In the genomic region with DNA sequence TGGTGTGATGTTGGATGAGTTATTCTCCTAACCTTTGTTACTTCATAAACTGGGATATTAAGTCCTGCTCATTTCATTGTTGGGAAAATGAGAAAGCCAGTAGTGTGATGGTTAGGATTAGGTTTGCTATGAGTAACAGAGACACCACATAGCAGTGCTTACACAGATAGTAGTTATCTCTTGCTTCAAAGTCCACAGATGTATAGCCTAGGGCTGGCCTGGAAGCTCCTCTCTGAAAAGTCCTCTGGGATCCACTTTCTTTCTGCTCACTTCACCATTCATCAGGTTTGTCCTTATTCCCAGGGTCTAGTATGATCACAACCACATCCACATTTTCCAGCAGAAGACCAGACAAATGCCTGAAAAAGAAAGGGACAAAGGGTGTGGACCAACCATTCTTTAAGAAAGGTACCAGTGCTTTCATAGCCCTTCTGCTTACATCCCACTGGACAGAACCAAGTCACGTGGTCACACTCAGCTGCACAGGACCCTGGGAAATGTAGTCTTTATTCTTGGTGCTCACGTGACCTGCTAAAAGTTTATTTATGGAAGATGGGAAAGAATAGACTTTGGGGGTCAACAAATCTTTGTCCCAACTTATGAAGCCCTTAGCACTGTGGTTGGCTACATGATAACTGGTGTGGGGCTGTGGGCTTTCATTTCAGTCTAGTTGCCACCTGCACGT, we compare ENCODE assay signal across 12 cellular contexts.
A peak's percentile ranks its signal among the peaks of the same experiment; 100 is the strongest.
DNase-seq lines count a peak whose midpoint lies in the region; ATAC-seq and TF ChIP-seq lines count a peak whose summit lies in the region.
"Had no signal": no experiment of that assay in that cellular context is flagged by ENCODE, and none has a peak within 500 bp of the region (broad histone marks: within the 10 kb centered on the region; RNA-seq: fewer than 3 reads in every experiment).

No MANE protein-coding gene starts in this region.

- H3K27me3 Mint-ChIP-seq in activated CD4-positive, alpha-beta T cell treated with anti-CD3 and anti-CD28 coated beads for 36 hours = peaks cover 2% of the 10 kb centered on the region
- peaks cover 10 to 17% (median 12%) of the 10 kb centered on the region in 3 donors for H3K27me3 Mint-ChIP-seq in CD14-positive monocyte (ENCODE audit: low read depth in 3 of 3)

- H3K36me3 Mint-ChIP-seq in activated CD4-positive, alpha-beta T cell treated with anti-CD3 and anti-CD28 coated beads for 36 hours (ENCODE audit: low read depth) = no peaks in the 10 kb centered on the region
- H3K36me3 Mint-ChIP-seq in CD14-positive monocyte = no peaks in the 10 kb centered on the region
- H3K36me3 Mint-ChIP-seq: naive B cell had no signal

- no peak for DNase-seq in activated CD4-positive, alpha-beta T cell treated with anti-CD3 and anti-CD28 coated beads for 36 hours
- DNase-seq in activated CD4-positive, alpha-beta T cell treated with anti-CD3 and anti-CD28 coated beads, Interleukin-2, amount 50 U/mL, for 48 hours = no peak
- DNase-seq in amniotic epithelial cell (ENCODE audit: low read depth) (peak; percentile 13), upper lobe of right lung (no peak), CD14-positive monocyte (ENCODE audit: low spot score) (no peak)
- no peak for DNase-seq in activated CD4-positive, alpha-beta T cell treated with anti-CD3 and anti-CD28 coated beads for 1 hour
- DNase-seq: activated B cell treated with CpG ODN at 0.5 μM for 24 hours, foreskin melanocyte, naive B cell, upper lobe of left lung had no signal

- H3K9me3 ChIP-seq in upper lobe of right lung = no peaks in the 10 kb centered on the region
- H3K9me3 ChIP-seq: upper lobe of left lung had no signal

- no peak overlapping the region for H3K4me3 Mint-ChIP-seq in activated CD4-positive, alpha-beta T cell treated with anti-CD3 and anti-CD28 coated beads for 36 hours
- H3K4me3 Mint-ChIP-seq in CD14-positive monocyte = no peak overlapping the region
- H3K4me3 Mint-ChIP-seq: activated B cell treated with CpG ODN at 0.5 μM for 24 hours had no signal

- no peak overlapping the region for H3K27ac Mint-ChIP-seq in activated CD4-positive, alpha-beta T cell treated with anti-CD3 and anti-CD28 coated beads for 36 hours
- no peak overlapping the region for H3K27ac Mint-ChIP-seq in CD14-positive monocyte
- H3K27ac Mint-ChIP-seq: activated B cell treated with CpG ODN at 0.5 μM for 24 hours, naive B cell had no signal

- TF ChIP-seq CTCF in upper lobe of right lung (IDR thresholded peaks at IDR 0.05) (no peak), CD14-positive monocyte (IDR thresholded peaks at IDR 0.05) (no peak)

- no peaks in the 10 kb centered on the region for H3K36me3 ChIP-seq in upper lobe of right lung
- H3K36me3 ChIP-seq: upper lobe of left lung had no signal

- POLR2A ChIA-PET in activated CD4-positive, alpha-beta T cell treated with anti-CD3 and anti-CD28 coated beads for 36 hours (lab: Charles Lee) = no interaction called here

- no peak overlapping the region for H3K27ac ChIP-seq in upper lobe of right lung
- H3K27ac ChIP-seq: upper lobe of left lung had no signal

- H3K4me1 ChIP-seq in upper lobe of right lung = no peaks in the 10 kb centered on the region
- H3K4me1 ChIP-seq: upper lobe of left lung had no signal

- H3K4me3 ChIP-seq in upper lobe of right lung = no peak overlapping the region
- H3K4me3 ChIP-seq: upper lobe of left lung had no signal

- no peaks in the 10 kb centered on the region for H3K9me3 Mint-ChIP-seq in activated CD4-positive, alpha-beta T cell treated with anti-CD3 and anti-CD28 coated beads for 36 hours (ENCODE audit: low read depth)
- peaks cover 0 to 2% (median 0%) of the 10 kb centered on the region in 7 donors for H3K9me3 Mint-ChIP-seq in CD14-positive monocyte
- H3K9me3 Mint-ChIP-seq: activated B cell treated with CpG ODN at 0.5 μM for 24 hours, naive B cell had no signal

- CTCF ChIA-PET in activated CD4-positive, alpha-beta T cell treated with anti-CD3 and anti-CD28 coated beads for 36 hours (lab: Charles Lee) = no interaction called here

- no peaks in the 10 kb centered on the region for H3K4me1 Mint-ChIP-seq in activated CD4-positive, alpha-beta T cell treated with anti-CD3 and anti-CD28 coated beads for 36 hours
- H3K4me1 Mint-ChIP-seq in CD14-positive monocyte = no peaks in the 10 kb centered on the region
- H3K4me1 Mint-ChIP-seq: activated B cell treated with CpG ODN at 0.5 μM for 24 hours, naive B cell had no signal

- no peaks in the 10 kb centered on the region for H3K27me3 ChIP-seq in upper lobe of right lung
- H3K27me3 ChIP-seq: upper lobe of left lung had no signal

- intact Hi-C loops in activated CD4-positive, alpha-beta T cell treated with anti-CD3 and anti-CD28 coated beads for 36 hours (cut with DNase I, micrococcal nuclease) = no loop called here
- intact Hi-C loops in upper lobe of right lung (cut with DNase I) (no loop called here), CD14-positive monocyte (cut with micrococcal nuclease) (no loop called here)

- peak; percentile 58 for ATAC-seq in activated CD4-positive, alpha-beta T cell treated with anti-CD3 and anti-CD28 coated beads for 36 hours
- ATAC-seq in HG02973 (IDR thresholded peaks at IDR 0.05; ENCODE audit: unreplicated experiment) = peak; percentile 65
- ATAC-seq in upper lobe of right lung = peak; percentile 52
- ATAC-seq in GM18517 (IDR thresholded peaks at IDR 0.05; ENCODE audit: unreplicated experiment) = no peak
